ENCODE assay signal across 1 cellular context in the genomic region with DNA sequence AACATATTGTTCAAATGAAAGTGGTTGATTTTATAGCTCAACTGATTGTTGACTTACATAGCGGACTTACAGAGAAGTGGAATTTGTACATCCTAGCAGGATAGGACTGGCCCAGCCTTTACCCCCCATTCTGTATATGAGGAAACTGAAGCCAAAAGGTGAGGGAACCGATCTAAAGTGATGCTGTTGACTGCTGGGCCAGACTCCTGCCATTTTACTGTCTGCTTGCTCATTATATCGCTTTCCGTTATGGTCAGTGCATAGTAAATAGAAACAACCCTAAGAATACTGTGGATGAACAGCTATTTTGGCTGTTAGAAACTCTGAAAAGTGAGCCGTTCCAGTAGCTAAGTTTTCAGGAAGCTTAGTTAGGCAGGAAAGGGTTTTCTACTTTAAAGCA.
TF ChIP-seq lines count a peak whose summit lies in the region.

No MANE protein-coding gene starts in this region.

TF ChIP-seq in GM12878, 131 proteins besides CTCF, POLR2A, EP300 and RAD21:
- TF ChIP-seq EGR1 (IDR thresholded peaks at IDR 0.05; ENCODE audit: borderline replicate concordance in 1 of 2, low read depth in 2 of 2, low read length in 2 of 2): no peak
- TF ChIP-seq, protein P1, sequence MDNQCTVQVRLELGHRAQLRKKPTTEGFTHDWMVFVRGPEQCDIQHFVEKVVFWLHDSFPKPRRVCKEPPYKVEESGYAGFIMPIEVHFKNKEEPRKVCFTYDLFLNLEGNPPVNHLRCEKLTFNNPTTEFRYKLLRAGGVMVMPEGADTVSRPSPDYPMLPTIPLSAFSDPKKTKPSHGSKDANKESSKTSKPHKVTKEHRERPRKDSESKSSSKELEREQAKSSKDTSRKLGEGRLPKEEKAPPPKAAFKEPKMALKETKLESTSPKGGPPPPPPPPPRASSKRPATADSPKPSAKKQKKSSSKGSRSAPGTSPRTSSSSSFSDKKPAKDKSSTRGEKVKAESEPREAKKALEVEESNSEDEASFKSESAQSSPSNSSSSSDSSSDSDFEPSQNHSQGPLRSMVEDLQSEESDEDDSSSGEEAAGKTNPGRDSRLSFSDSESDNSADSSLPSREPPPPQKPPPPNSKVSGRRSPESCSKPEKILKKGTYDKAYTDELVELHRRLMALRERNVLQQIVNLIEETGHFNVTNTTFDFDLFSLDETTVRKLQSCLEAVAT (IDR thresholded peaks at IDR 0.05): peak; percentile 67
